20 cellular contexts compared by ENCODE assay signal in genomic region chrX:67587946-67588624, GRCh38. TPM values are rescaled to one million over a fixed set of nuclear protein-coding genes. Genes with fewer than 3 reads are reported as not detected.
DNase-seq lines count a peak whose midpoint lies in the region; ATAC-seq and TF ChIP-seq lines count a peak whose summit lies in the region.
"Had no signal": no experiment of that assay in that cellular context is flagged by ENCODE, and none has a peak within 500 bp of the region (broad histone marks: within the 10 kb centered on the region; RNA-seq: fewer than 3 reads in every experiment).

No MANE protein-coding gene starts in this region.

- no peak overlapping the region for H3K4me2 ChIP-seq in neuronal stem cell (ENCODE audit: insufficient read depth, low read length, poor library complexity, severe bottlenecking)
- H3K4me2 ChIP-seq: smooth muscle cell had no signal

- no peak overlapping the region for H2BK5ac ChIP-seq in neuronal stem cell (ENCODE audit: low read length)

- no peak overlapping the region for H4K91ac ChIP-seq in neuronal stem cell (ENCODE audit: low read depth, low read length, poor library complexity)

- H2BK12ac ChIP-seq in neuronal stem cell (ENCODE audit: low read length) = no peak overlapping the region

- H3K14ac ChIP-seq in neuronal stem cell (ENCODE audit: low read length) = no peak overlapping the region

- no peak overlapping the region for H3K4ac ChIP-seq in neuronal stem cell (ENCODE audit: low read length)

- no peaks in the 10 kb centered on the region for H3K79me1 ChIP-seq in neuronal stem cell (ENCODE audit: low read depth, low read length)

- H3K27ac ChIP-seq in 22Rv1 = peak overlapping the region; percentile 98
- H3K27ac ChIP-seq in psoas muscle = no peak overlapping the region
- no peak overlapping the region for H3K27ac ChIP-seq in neuronal stem cell (replicated peaks; ENCODE audit: low read length)
- H3K27ac ChIP-seq: ascending aorta, coronary artery, ovary had no signal

- no peaks in the 10 kb centered on the region for H3K9me3 ChIP-seq in psoas muscle
- H3K9me3 ChIP-seq in neuronal stem cell (replicated peaks in 1 of 2; ENCODE audit: control insufficient read depth in 2 of 2, insufficient read depth in 1 of 2, low read depth in 1 of 2, low read length in 2 of 2) = no peaks in the 10 kb centered on the region
- H3K9me3 ChIP-seq: ascending aorta, ovary had no signal

- H3K4me1 ChIP-seq in psoas muscle (peaks cover 6% of the 10 kb centered on the region), neuronal stem cell (ENCODE audit: control insufficient read depth in 2 of 2, insufficient read depth in 1 of 2, low read depth in 1 of 2, low read length in 2 of 2) (no peaks in the 10 kb centered on the region)

- H2AK5ac ChIP-seq in neuronal stem cell (ENCODE audit: low read depth, low read length) = no peak overlapping the region

- no peaks in the 10 kb centered on the region for H3K36me3 ChIP-seq in psoas muscle (ENCODE audit: insufficient read depth in 1 of 2, low read depth in 1 of 2)
- no peaks in the 10 kb centered on the region for H3K36me3 ChIP-seq in neuronal stem cell (replicated peaks in 1 of 2; ENCODE audit: control insufficient read depth in 2 of 2, insufficient read depth in 2 of 2, low read length in 2 of 2)
- H3K36me3 ChIP-seq: ascending aorta, ovary had no signal

- peak in 3 of 4 donors; percentile 67 to 73 (median 71) for ATAC-seq in psoas muscle
- ATAC-seq: CD8-positive, alpha-beta T cell had no signal

- no peak overlapping the region for H3K9ac ChIP-seq in neuronal stem cell (ENCODE audit: low read depth, low read length, poor library complexity)

- H2AFZ ChIP-seq in neuronal stem cell (ENCODE audit: low read length) = no peak overlapping the region

- DNase-seq in RPMI7951 (ENCODE audit: low read depth) = peak; percentile 84
- DNase-seq in fibroblast of pulmonary artery (ENCODE audit: low read depth) = peak; percentile 12
- peak in 1 of 2 donors; percentile 14 for DNase-seq in psoas muscle
- DNase-seq in stimulated activated CD4-positive, alpha-beta T cell treated with anti-CD3 and anti-CD28 coated beads, Interleukin-12 subunit alpha, Interleukin-12 subunit beta, amount 100 ng/mL, for 4 hours = no peak
- DNase-seq in neuronal stem cell (ENCODE audit: low spot score) = no peak
- no peak for DNase-seq in stimulated activated naive CD4-positive, alpha-beta T cell treated with Interleukin-2 at 50 U/mL for 16 hours (lab: John Stamatoyannopoulos, UW)
- no peak for DNase-seq in stimulated activated CD4-positive, alpha-beta T cell treated with anti-CD3 and anti-CD28 coated beads, Interleukin-4, amount 100 ng/mL, for 1 hour
- DNase-seq: activated CD4-positive, alpha-beta T cell treated with anti-CD3 and anti-CD28 coated beads, Interleukin-2, amount 10 ng/mL, durations not matched to agents 24 days and 14 days; activated CD8-positive, alpha-beta memory T cell treated with anti-CD3 and anti-CD28 coated beads, Interleukin-2, amount 50 U/mL, for 4 hours; activated gamma-delta T cell treated with Interleukin-2 at 50 U/mL for 16 hours; CD8-positive, alpha-beta T cell; MM.1S; NCI-H146; NCI-H446 treated with DMSO at 0.1 percent for 48 hours had no signal

- TF ChIP-seq CTCF in 22Rv1 (IDR thresholded peaks at IDR 0.05) (no peak), fibroblast of pulmonary artery (IDR thresholded peaks at IDR 0.05; ENCODE audit: low read length, missing control alignments) (no peak), psoas muscle (IDR thresholded peaks at IDR 0.05) (no peak)

- H3K27me3 ChIP-seq in psoas muscle (ENCODE audit: insufficient read depth in 3 of 3, low read length in 2 of 3) (no peaks in the 10 kb centered on the region), neuronal stem cell (ENCODE audit: control insufficient read depth in 3 of 3, insufficient read depth in 3 of 3, low read depth in 1 of 3, low read length in 3 of 3) (no peaks in the 10 kb centered on the region)
- H3K27me3 ChIP-seq: ascending aorta, ovary had no signal

- H2BK120ac ChIP-seq in neuronal stem cell (ENCODE audit: low read depth, low read length) = no peak overlapping the region

- H2BK15ac ChIP-seq in neuronal stem cell (ENCODE audit: low read length) = no peak overlapping the region

- H3K23ac ChIP-seq in neuronal stem cell (ENCODE audit: low read depth, low read length, poor library complexity) = no peak overlapping the region

- intact Hi-C loops in psoas muscle (cut with DNase I) = no loop called here

- H4K8ac ChIP-seq in neuronal stem cell (ENCODE audit: low read depth, low read length) = no peak overlapping the region

- H3K18ac ChIP-seq in neuronal stem cell (ENCODE audit: low read length) = no peak overlapping the region

- 36 to 56% (median 51%) methylated on average over 3 of the region's 3 CpGs for WGBS in psoas muscle, 3 donors
- WGBS in neuronal stem cell (ENCODE audit: extremely low coverage in 2 of 2, insufficient read length in 2 of 2, insufficient replicate concordance in 1 of 2), 2 donors = no CpG with 5 or more reads among the region's 3 CpGs

- H3K4me3 ChIP-seq in fibroblast of pulmonary artery (replicated peaks; ENCODE audit: low read depth, low read length) (no peak overlapping the region), psoas muscle (no peak overlapping the region), neuronal stem cell (ENCODE audit: low read length in 2 of 2) (no peak overlapping the region)
- H3K4me3 ChIP-seq: ascending aorta, coronary artery, lung, ovary, smooth muscle cell had no signal

RNA-seq across cellular contexts. Expression of gene AR, which starts 44.3 kb away (rescaled TPM):
- 12.5 and 13.0 TPM in 2 replicates for total RNA-seq in RPMI7951 (2014; rRNA removed; shearing (Covaris generic))
- total RNA-seq in psoas muscle = 10 to 100 TPM in 2 of 4 donors, 1 to 10 TPM in 2; 7.3 to 16.0 (median 11.3) TPM
- polyA plus RNA-seq in psoas muscle = 1 to 10 TPM in 2 of 3 donors, under 1 TPM in 1; 0.99 to 3.6 (median 1.7) TPM
- polyA plus RNA-seq in neuronal stem cell (2013, experiment 1 of 2) = 2.7 TPM
- polyA plus RNA-seq in neuronal stem cell (2013, experiment 2 of 2) = 2.9 TPM
- total RNA-seq: activated CD4-positive, alpha-beta T cell treated with anti-CD3 and anti-CD28 coated beads, Interleukin-2, amount 10 ng/mL, durations not matched to agents 24 days and 14 days; CD8-positive, alpha-beta T cell had no signal

Comparison
In these comparisons a context has a peak if more than half of its experiments do, and no peak if none do; other contexts are left out.
1. DNase-seq: peak in RPMI7951 (single experiment) and fibroblast of pulmonary artery (single experiment); none in stimulated activated CD4-positive, alpha-beta T cell treated with anti-CD3 and anti-CD28 coated beads, Interleukin-12 subunit alpha, Interleukin-12 subunit beta, amount 100 ng/mL, for 4 hours (single experiment), neuronal stem cell (single experiment), stimulated activated naive CD4-positive, alpha-beta T cell treated with Interleukin-2 at 50 U/mL for 16 hours (single experiment) and stimulated activated CD4-positive, alpha-beta T cell treated with anti-CD3 and anti-CD28 coated beads, Interleukin-4, amount 100 ng/mL, for 1 hour (single experiment).